ENCODE assay signal across 1 cellular context in genomic region chrX:1244164-1245076, GRCh38.
TF ChIP-seq lines count a peak whose summit lies in the region.

No MANE protein-coding gene starts in this region.

TF ChIP-seq in HEK293, 187 proteins besides CTCF, POLR2A, EP300 and RAD21 (continued from another document):
- peak; percentile 96 for TF ChIP-seq ZNF366 (tag by site-specific recombination; conservative IDR thresholded peaks at IDR 0.05)
- TF ChIP-seq ZNF37A (tag by site-specific recombination; IDR thresholded peaks at IDR 0.05): no peak
- TF ChIP-seq ZNF776 (tag by site-specific recombination; IDR thresholded peaks at IDR 0.05; ENCODE audit: borderline replicate concordance): no peak
- TF ChIP-seq PRDM4 (tag by site-specific recombination; IDR thresholded peaks at IDR 0.05): no peak
- TF ChIP-seq ZNF654 (tag by site-specific recombination; IDR thresholded peaks at IDR 0.05; ENCODE audit: low read depth): peak; percentile 23
- TF ChIP-seq ZNF561 (tag by site-specific recombination; IDR thresholded peaks at IDR 0.05; ENCODE audit: borderline replicate concordance): no peak
- TF ChIP-seq ZNF777 (tag by site-specific recombination; IDR thresholded peaks at IDR 0.05; ENCODE audit: borderline replicate concordance): no peak
- peak; percentile 98 for TF ChIP-seq PRDM1 (tag by site-specific recombination; IDR thresholded peaks at IDR 0.05)
- no peak for TF ChIP-seq ZNF423 (tag by site-specific recombination; IDR thresholded peaks at IDR 0.05)
- TF ChIP-seq TCF7L2 (IDR thresholded peaks at IDR 0.05; ENCODE audit: borderline replicate concordance, low read depth, low read length): peak; percentile 76
- no peak for TF ChIP-seq AEBP2 (tag by site-specific recombination; IDR thresholded peaks at IDR 0.05; ENCODE audit: borderline replicate concordance)
- peak; percentile 66; the same call in 1 of the 2 replicates for TF ChIP-seq ZNF341 (tag by site-specific recombination; IDR thresholded peaks at IDR 0.05; ENCODE audit: low read depth)
- no peak for TF ChIP-seq KLF9 (tag by site-specific recombination; IDR thresholded peaks at IDR 0.05; ENCODE audit: low read depth)
- TF ChIP-seq GLIS1 (tag by site-specific recombination; IDR thresholded peaks at IDR 0.05): peak; percentile 13; the same call in 1 of the 2 replicates
